In the genomic region with DNA sequence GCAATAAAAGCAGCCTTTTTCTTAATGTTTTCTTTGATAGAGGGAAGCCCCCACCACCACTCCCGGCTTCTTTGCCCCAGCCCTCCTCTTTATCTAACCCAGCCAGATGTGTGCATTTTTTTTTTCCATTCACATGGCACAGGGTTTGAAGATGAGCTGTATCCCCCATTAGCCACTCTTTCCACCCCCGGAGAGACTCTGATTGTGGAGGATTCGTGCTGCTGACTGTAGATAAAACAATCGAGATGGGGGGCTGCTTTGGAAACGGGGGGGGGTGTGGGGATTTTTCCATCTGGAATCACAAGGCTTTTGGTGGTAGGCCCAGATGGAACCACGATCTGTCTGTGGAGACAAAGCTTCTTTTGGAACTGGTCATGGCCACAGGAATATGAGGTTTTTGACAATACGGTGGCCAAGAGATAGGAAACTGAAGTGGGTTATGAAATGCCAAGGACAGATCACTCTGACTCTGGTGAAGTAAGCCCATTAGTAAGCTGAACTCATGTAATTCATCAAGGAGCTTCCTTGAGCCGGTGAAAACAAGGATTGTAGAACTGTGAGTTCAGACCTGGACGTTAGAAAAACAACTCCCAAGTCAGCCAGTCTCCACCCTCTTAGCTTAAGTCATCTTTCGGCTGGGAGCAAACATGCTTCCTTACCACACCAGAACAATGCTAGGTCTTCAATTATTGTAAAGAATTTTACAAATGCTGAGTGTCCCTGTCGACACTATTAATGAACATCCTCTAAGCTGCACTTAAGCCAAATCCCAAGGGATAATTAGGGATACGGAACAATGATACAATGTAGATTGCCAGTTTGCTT, we compare ENCODE assay signal across 13 cellular contexts. TPM values are rescaled to one million over a fixed set of nuclear protein-coding genes. Genes with fewer than 3 reads are reported as not detected.
DNase-seq lines count a peak whose midpoint lies in the region; ATAC-seq and TF ChIP-seq lines count a peak whose summit lies in the region.
"Had no signal": no experiment of that assay in that cellular context is flagged by ENCODE, and none has a peak within 500 bp of the region (broad histone marks: within the 10 kb centered on the region; RNA-seq: fewer than 3 reads in every experiment).

No MANE protein-coding gene starts in this region.

- no peak overlapping the region for H3K4me3 Mint-ChIP-seq in nephron
- H3K4me3 Mint-ChIP-seq in naive thymus-derived CD8-positive, alpha-beta T cell, result no peak overlapping the region

- peaks cover 3% of the 10 kb centered on the region for H3K9me3 Mint-ChIP-seq in nephron
- no peaks in the 10 kb centered on the region for H3K9me3 Mint-ChIP-seq in naive thymus-derived CD8-positive, alpha-beta T cell

- peaks cover 44% of the 10 kb centered on the region for H3K4me1 Mint-ChIP-seq in nephron
- peaks cover 0 to under 1% (median under 1%) of the 10 kb centered on the region in 4 donors for H3K4me1 Mint-ChIP-seq in naive thymus-derived CD8-positive, alpha-beta T cell

- POLR2A ChIA-PET in naive thymus-derived CD8-positive, alpha-beta T cell (lab: Charles Lee), result no interaction called here

- H3K27ac Mint-ChIP-seq in nephron, result peak overlapping the region; percentile 71 to 81 (median 79)
- no peak overlapping the region for H3K27ac Mint-ChIP-seq in naive thymus-derived CD8-positive, alpha-beta T cell

- peak; percentile 50 for ATAC-seq in esophagus mucosa
- no peak for ATAC-seq in naive thymus-derived CD8-positive, alpha-beta T cell
- ATAC-seq in HG02759 (IDR thresholded peaks at IDR 0.05; ENCODE audit: unreplicated experiment), result no peak
- ATAC-seq: left colon had no signal

- H3K27me3 Mint-ChIP-seq in nephron (ENCODE audit: low read depth), result peaks cover 3% of the 10 kb centered on the region
- H3K27me3 Mint-ChIP-seq in naive thymus-derived CD8-positive, alpha-beta T cell, result peaks cover 12 to 43% (median 22%) of the 10 kb centered on the region in 5 donors

- TF ChIP-seq CTCF in nephron (IDR thresholded peaks at IDR 0.05; ENCODE audit: unreplicated experiment in 3 of 3), result no peak

- DNase-seq in DMS 273 (lab: John Stamatoyannopoulos, UW; ENCODE audit: unreplicated experiment) (peak; percentile 63), NCI-H82 (lab: John Stamatoyannopoulos, UW) (peak; percentile 93), NCI-H2196 (lab: John Stamatoyannopoulos, UW; ENCODE audit: unreplicated experiment) (no peak), DMS53 treated with DMSO at 0.1 percent for 48 hours (lab: John Stamatoyannopoulos, UW; ENCODE audit: unreplicated experiment) (no peak)
- DNase-seq in naive thymus-derived CD8-positive, alpha-beta T cell, result no peak
- DNase-seq: activated T-cell treated with anti-CD3 and anti-CD28 coated beads, Interleukin-2, amount 50 U/mL, for 1 hour; brain microvascular endothelial cell; left colon; NCI-H1092; Peyer's patch had no signal

- peaks cover 3% of the 10 kb centered on the region for H3K36me3 Mint-ChIP-seq in nephron (ENCODE audit: low read depth)
- H3K36me3 Mint-ChIP-seq in naive thymus-derived CD8-positive, alpha-beta T cell, result no peaks in the 10 kb centered on the region

RNA-seq across cellular contexts. Expression of a gene that starts 46.0 kb away (rescaled TPM):
- 1.4 TPM for total RNA-seq in esophagus mucosa
- total RNA-seq in naive thymus-derived CD8-positive, alpha-beta T cell, result 1 to 10 TPM; 3.6 to 4.8 TPM
- 1 to 10 TPM in 1 of 3 donors, under 1 TPM in 2; 0.22 to 1.3 (median 0.35) TPM for polyA plus RNA-seq in naive thymus-derived CD8-positive, alpha-beta T cell

Comparison
In these comparisons a context has a peak if more than half of its experiments do, and no peak if none do; other contexts are left out.
1. DNase-seq: peak in DMS 273 (single experiment) and NCI-H82 (single experiment); none in naive thymus-derived CD8-positive, alpha-beta T cell (0 of 10), NCI-H2196 (single experiment) and DMS53 treated with DMSO at 0.1 percent for 48 hours (single experiment).
2. H3K27ac Mint-ChIP-seq: peak in nephron (3 of 3); none in naive thymus-derived CD8-positive, alpha-beta T cell (0 of 10).